In the genomic region with DNA sequence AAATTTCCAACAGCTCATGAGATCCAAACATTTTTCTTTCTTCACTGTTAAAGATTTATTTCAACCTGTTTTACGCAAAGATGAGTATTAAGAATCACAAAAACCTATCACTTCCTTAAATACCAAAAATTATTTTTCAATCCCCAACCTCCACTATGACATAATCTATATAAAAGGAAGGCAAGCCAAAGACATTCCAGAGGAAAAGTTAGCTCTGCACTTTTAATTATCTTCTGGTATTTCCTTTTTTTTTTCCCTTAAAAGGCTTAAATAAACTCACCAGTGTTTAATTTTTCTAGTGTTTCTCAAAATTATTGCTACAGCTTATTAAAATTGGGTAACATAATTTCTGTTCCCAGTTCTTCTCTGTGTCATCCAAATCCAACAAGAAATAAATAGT, we compare ENCODE assay signal across 14 cellular contexts.
"Had no signal": no experiment of that assay in that cellular context is flagged by ENCODE, and none has a peak within 500 bp of the region (broad histone marks: within the 10 kb centered on the region; RNA-seq: fewer than 3 reads in every experiment).

No MANE protein-coding gene starts in this region.

- H3K4me1 ChIP-seq: left lung had no signal

- ATAC-seq: gastroesophageal sphincter, left lung, sciatic nerve had no signal

- H3K9me3 ChIP-seq: gastroesophageal sphincter, left lung, neutrophil had no signal

- H3K27me3 ChIP-seq: cardiac muscle cell, gastroesophageal sphincter, left lung, neutrophil had no signal

- DNase-seq: activated CD4-positive, alpha-beta T cell treated with anti-CD3 and anti-CD28 coated beads, Interleukin-2, amount 50 U/mL, for 48 hours; activated CD4-positive, CD25-positive, alpha-beta regulatory T cell treated with anti-CD3 and anti-CD28 coated beads, Interleukin-2, amount 50 U/mL, for 72 hours; activated CD8-positive, alpha-beta memory T cell treated with anti-CD3 and anti-CD28 coated beads, Interleukin-2, amount 50 U/mL, for 4 hours; activated naive CD8-positive, alpha-beta T cell treated with anti-CD3 and anti-CD28 coated beads, Interleukin-2, amount 10 ng/mL, durations not matched to agents 7 days and 5 days; anterior cingulate cortex; effector CD4-positive, alpha-beta T cell; left lung; stimulated activated CD4-positive, alpha-beta T cell treated with anti-CD3 and anti-CD28 coated beads, Interleukin-2, amount 100 ng/mL, for 48 hours; stimulated activated naive CD4-positive, alpha-beta T cell treated with Interleukin-2 at 50 U/mL for 16 hours; T-helper 9 cell had no signal

- H3K27ac ChIP-seq: cardiac muscle cell, gastroesophageal sphincter, left lung, neutrophil had no signal

- H3K36me3 ChIP-seq: cardiac muscle cell, gastroesophageal sphincter, left lung, neutrophil had no signal

- H3K4me3 ChIP-seq: cardiac muscle cell, gastroesophageal sphincter, left lung had no signal
